ENCODE assay signal across 23 cellular contexts in the genomic region with DNA sequence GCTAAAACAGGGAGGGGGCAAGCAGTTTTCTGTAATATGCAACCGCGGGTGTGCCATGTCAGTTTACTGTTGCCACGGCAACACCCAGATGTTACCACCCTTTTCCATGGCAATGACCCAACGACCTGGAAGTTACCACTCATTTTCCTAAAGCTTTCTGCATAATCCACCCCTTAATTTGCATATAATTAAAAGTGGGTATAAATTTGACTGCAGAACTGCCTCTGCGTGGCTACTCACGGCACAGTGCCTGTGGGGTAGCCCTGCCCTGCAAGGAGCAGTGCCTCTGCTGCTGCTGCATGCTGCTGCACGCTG.
"Had no signal": no experiment of that assay in that cellular context is flagged by ENCODE, and none has a peak within 500 bp of the region (broad histone marks: within the 10 kb centered on the region; RNA-seq: fewer than 3 reads in every experiment).

No MANE protein-coding gene starts in this region.

- H3K9me3 ChIP-seq: lower lobe of right lung, pancreas, prostate gland, sigmoid colon, spleen, suprapubic skin, thoracic aorta, tibial artery, upper lobe of right lung had no signal

- H3K27ac ChIP-seq: lower lobe of right lung, pancreas, prostate gland, sigmoid colon, spleen, suprapubic skin, thoracic aorta, tibial artery, upper lobe of right lung had no signal

- FAIRE-seq: pancreas, small intestine, urothelium cell line had no signal

- ATAC-seq: left lobe of liver; lower lobe of right lung; naive thymus-derived CD8-positive, alpha-beta T cell; pancreas; right cardiac atrium; stimulated activated effector memory CD8-positive, alpha-beta T cell treated with anti-CD3 and anti-CD28 coated beads, Interleukin-12 subunit alpha, Interleukin-12 subunit beta, amount 100 ng/mL, for 72 hours; upper lobe of right lung had no signal

- H3K36me3 ChIP-seq: lower lobe of right lung, pancreas, prostate gland, sigmoid colon, suprapubic skin, thoracic aorta, tibial artery, upper lobe of right lung had no signal

- H3K27me3 ChIP-seq: pancreas, sigmoid colon, spleen, suprapubic skin, upper lobe of right lung had no signal

- H3K4me1 ChIP-seq: pancreas, prostate gland had no signal

- H3K4me3 ChIP-seq: lower lobe of right lung, pancreas, prostate gland, sigmoid colon, spleen, suprapubic skin, thoracic aorta, tibial artery, upper lobe of right lung had no signal

- DNase-seq: islet precursor cell; lower lobe of right lung; mammary epithelial cell; mesenchymal stem cell; naive thymus-derived CD8-positive, alpha-beta T cell; nucleus accumbens; pancreas; retina; sigmoid colon; small intestine; spleen; stimulated activated CD4-positive, alpha-beta T cell treated with anti-CD3 and anti-CD28 coated beads, Interleukin-4, amount 100 ng/mL, for 24 hours; stimulated activated naive CD4-positive, alpha-beta T cell; tibial artery; trophoblast cell; upper lobe of right lung had no signal
